ENCODE assay signal across 1 cellular context in the genomic region with DNA sequence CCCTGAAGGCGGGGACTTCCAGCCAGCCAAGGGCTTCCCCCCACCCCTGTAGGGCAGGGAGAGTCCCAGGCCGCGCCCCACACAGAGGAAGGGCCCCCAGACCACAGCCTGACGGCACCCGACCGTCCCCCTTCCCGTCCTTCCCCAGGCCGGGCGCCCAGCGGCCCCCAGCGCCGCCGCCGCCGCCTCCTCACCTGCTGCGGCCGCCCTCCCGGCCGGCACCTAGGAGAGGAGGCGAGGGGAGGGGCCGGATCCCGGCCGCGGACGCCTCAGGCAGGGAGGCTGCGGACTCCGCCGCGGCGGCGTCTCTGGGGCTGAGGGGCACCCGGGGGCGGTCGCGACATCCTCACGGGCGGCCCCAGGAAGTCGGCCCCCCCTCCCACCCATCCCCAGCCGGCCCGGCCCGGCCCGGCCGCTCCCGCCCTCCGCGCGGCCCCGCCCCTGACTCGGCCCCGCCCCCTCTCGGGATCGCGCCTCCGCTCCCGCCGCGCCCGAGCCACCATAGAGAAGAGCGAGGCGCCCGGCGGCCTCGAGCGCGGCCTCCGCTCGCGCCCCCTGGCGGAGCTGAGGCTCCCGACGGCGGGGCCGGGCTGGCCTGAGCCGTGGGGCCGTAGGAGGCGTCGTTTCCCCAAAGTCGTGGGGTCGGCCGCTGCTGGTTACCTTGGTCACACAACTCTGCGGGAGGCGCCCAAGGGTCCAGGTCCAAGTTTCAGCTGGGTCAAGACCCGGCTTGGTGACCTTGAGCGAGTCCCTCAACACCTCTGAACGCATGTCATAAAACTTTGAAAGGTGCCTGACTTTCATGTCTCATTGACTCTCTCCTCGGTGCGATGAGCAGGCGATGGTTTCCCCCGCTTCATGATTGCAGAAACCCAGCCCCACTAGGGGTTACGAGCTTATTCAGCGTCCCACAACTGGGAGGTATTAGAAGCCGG.
TF ChIP-seq lines count a peak whose summit lies in the region.

No MANE protein-coding gene starts in this region.

TF ChIP-seq in HepG2, 621 proteins besides CTCF, POLR2A, EP300 and RAD21 (continued from another document and continues in another):
- TF ChIP-seq ZBTB40 (IDR thresholded peaks at IDR 0.05) (no peak), ZBTB40 (CRISPR knock-in tag; IDR thresholded peaks at IDR 0.05) (no peak), SKIL (CRISPR knock-in tag; IDR thresholded peaks at IDR 0.05; ENCODE audit: borderline replicate concordance) (peak; percentile 48; the same call in 1 of the 2 replicates), ZNF510 (CRISPR knock-in tag; IDR thresholded peaks at IDR 0.05; ENCODE audit: low read depth) (no peak), HNF4G (IDR thresholded peaks at IDR 0.05; ENCODE audit: borderline replicate concordance, low read depth, low read length) (no peak; the same call in 1 of the 2 replicates), HNF4G (CRISPR knock-in tag; IDR thresholded peaks at IDR 0.05; ENCODE audit: borderline replicate concordance, low read depth) (no peak; the same call in 1 of the 2 replicates), ZNF639 (CRISPR knock-in tag; conservative IDR thresholded peaks at IDR 0.05) (no peak), FLYWCH1 (CRISPR knock-in tag; IDR thresholded peaks at IDR 0.05) (no peak), HOXA9 (CRISPR knock-in tag; IDR thresholded peaks at IDR 0.05; ENCODE audit: borderline replicate concordance) (no peak), ZNF275 (CRISPR knock-in tag; IDR thresholded peaks at IDR 0.05; ENCODE audit: borderline replicate concordance) (no peak), ZNF264 (CRISPR knock-in tag; IDR thresholded peaks at IDR 0.05) (no peak), ZFP37 (CRISPR knock-in tag; IDR thresholded peaks at IDR 0.05; ENCODE audit: borderline replicate concordance) (no peak), RNF219 (CRISPR knock-in tag; IDR thresholded peaks at IDR 0.05) (no peak), KDM5A (IDR thresholded peaks at IDR 0.05; ENCODE audit: borderline replicate concordance, low read length) (no peak; the same call in 1 of the 2 replicates), ZFP36L1 (CRISPR knock-in tag; IDR thresholded peaks at IDR 0.05) (no peak), RBFOX2 (IDR thresholded peaks at IDR 0.05; ENCODE audit: low read depth, low read length) (peak; percentile 88), NCOR1 (IDR thresholded peaks at IDR 0.05; ENCODE audit: borderline replicate concordance, low read length) (no peak), KMT2B (CRISPR knock-in tag; IDR thresholded peaks at IDR 0.05) (no peak), GMEB2 (CRISPR knock-in tag; IDR thresholded peaks at IDR 0.05; ENCODE audit: low read depth) (no peak)
- TF ChIP-seq, protein P1, sequence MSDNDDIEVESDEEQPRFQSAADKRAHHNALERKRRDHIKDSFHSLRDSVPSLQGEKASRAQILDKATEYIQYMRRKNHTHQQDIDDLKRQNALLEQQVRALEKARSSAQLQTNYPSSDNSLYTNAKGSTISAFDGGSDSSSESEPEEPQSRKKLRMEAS (IDR thresholded peaks at IDR 0.05): peak; percentile 55
- TF ChIP-seq, protein P2, sequence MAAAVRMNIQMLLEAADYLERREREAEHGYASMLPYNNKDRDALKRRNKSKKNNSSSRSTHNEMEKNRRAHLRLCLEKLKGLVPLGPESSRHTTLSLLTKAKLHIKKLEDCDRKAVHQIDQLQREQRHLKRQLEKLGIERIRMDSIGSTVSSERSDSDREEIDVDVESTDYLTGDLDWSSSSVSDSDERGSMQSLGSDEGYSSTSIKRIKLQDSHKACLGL (CRISPR knock-in tag; IDR thresholded peaks at IDR 0.05): peak; percentile 36; the same call in 1 of the 2 replicates
- TF ChIP-seq, protein P3, sequence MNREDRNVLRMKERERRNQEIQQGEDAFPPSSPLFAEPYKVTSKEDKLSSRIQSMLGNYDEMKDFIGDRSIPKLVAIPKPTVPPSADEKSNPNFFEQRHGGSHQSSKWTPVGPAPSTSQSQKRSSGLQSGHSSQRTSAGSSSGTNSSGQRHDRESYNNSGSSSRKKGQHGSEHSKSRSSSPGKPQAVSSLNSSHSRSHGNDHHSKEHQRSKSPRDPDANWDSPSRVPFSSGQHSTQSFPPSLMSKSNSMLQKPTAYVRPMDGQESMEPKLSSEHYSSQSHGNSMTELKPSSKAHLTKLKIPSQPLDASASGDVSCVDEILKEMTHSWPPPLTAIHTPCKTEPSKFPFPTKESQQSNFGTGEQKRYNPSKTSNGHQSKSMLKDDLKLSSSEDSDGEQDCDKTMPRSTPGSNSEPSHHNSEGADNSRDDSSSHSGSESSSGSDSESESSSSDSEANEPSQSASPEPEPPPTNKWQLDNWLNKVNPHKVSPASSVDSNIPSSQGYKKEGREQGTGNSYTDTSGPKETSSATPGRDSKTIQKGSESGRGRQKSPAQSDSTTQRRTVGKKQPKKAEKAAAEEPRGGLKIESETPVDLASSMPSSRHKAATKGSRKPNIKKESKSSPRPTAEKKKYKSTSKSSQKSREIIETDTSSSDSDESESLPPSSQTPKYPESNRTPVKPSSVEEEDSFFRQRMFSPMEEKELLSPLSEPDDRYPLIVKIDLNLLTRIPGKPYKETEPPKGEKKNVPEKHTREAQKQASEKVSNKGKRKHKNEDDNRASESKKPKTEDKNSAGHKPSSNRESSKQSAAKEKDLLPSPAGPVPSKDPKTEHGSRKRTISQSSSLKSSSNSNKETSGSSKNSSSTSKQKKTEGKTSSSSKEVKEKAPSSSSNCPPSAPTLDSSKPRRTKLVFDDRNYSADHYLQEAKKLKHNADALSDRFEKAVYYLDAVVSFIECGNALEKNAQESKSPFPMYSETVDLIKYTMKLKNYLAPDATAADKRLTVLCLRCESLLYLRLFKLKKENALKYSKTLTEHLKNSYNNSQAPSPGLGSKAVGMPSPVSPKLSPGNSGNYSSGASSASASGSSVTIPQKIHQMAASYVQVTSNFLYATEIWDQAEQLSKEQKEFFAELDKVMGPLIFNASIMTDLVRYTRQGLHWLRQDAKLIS (CRISPR knock-in tag; IDR thresholded peaks at IDR 0.05): no peak
